24 cellular contexts compared by ENCODE assay signal in genomic region chr1:169577981-169578738, GRCh38. TPM values are rescaled to one million over a fixed set of nuclear protein-coding genes. Genes with fewer than 3 reads are reported as not detected.
DNase-seq lines count a peak whose midpoint lies in the region; ATAC-seq, FAIRE-seq and TF ChIP-seq lines count a peak whose summit lies in the region.
"Had no signal": no experiment of that assay in that cellular context is flagged by ENCODE, and none has a peak within 500 bp of the region (broad histone marks: within the 10 kb centered on the region; RNA-seq: fewer than 3 reads in every experiment).

No MANE protein-coding gene starts in this region.

- H3K27me3 Mint-ChIP-seq in T-cell, result peaks cover 0 to 1% of the 10 kb centered on the region in 2 donors

- FAIRE-seq in HepG2 (lab: Jason Lieb, UNC) (no peak), K562 (lab: Jason Lieb, UNC) (no peak), small intestine (lab: Jason Lieb, UNC) (no peak)
- FAIRE-seq: GM12878, GM19239 had no signal

- no peaks in the 10 kb centered on the region for H3K9me3 Mint-ChIP-seq in T-cell
- H3K9me3 Mint-ChIP-seq: CD8-positive, alpha-beta T cell; GM23338; H9 had no signal

- H3K9me3 ChIP-seq in HepG2 (ENCODE audit: low read length), result no peaks in the 10 kb centered on the region
- no peaks in the 10 kb centered on the region for H3K9me3 ChIP-seq in right lobe of liver
- no peaks in the 10 kb centered on the region for H3K9me3 ChIP-seq in K562 (replicated peaks; ENCODE audit: control insufficient read depth, insufficient read depth, low read depth, low read length)
- no peaks in the 10 kb centered on the region for H3K9me3 ChIP-seq in small intestine (ENCODE audit: control insufficient read depth, low read depth)
- H3K9me3 ChIP-seq: BLaER1, Caco-2 had no signal

- H3K27ac Mint-ChIP-seq in T-cell, result no peak overlapping the region
- H3K27ac Mint-ChIP-seq: B cell; CD4-positive, CD25-positive, alpha-beta regulatory T cell; CD8-positive, alpha-beta T cell; GM23338; H9 had no signal

- ATAC-seq in HepG2, result no peak
- no peak for ATAC-seq in right lobe of liver
- ATAC-seq in K562, result no peak
- no peak for ATAC-seq in left lobe of liver
- ATAC-seq in T-cell (replicated peaks in 1 of 4), result no peak
- ATAC-seq: CD8-positive, alpha-beta T cell; GM12878; GM23338; HCT116 had no signal

- H3K9ac ChIP-seq in HepG2 (ENCODE audit: insufficient read depth, low read depth, low read length) (no peak overlapping the region), K562 (ENCODE audit: insufficient read depth in 1 of 2, low read depth in 2 of 2, low read length in 2 of 2) (no peak overlapping the region)
- H3K9ac ChIP-seq: BLaER1 had no signal

- no peak overlapping the region for H3K4me3 Mint-ChIP-seq in T-cell
- H3K4me3 Mint-ChIP-seq: B cell; CD8-positive, alpha-beta T cell; GM23338; H9 had no signal

- DNase-seq in HepG2 (ENCODE audit: low spot score) (no peak), right lobe of liver (no peak), K562 (ENCODE audit: extremely low read depth in 1 of 4, low spot score in 3 of 4) (no peak), small intestine (peak; percentile 51), left lobe of liver (ENCODE audit: low spot score) (no peak), T-cell (no peak)
- DNase-seq: Caco-2; CD4-positive, CD25-positive, alpha-beta regulatory T cell; CD8-positive, alpha-beta T cell; DMS 273 treated with DMSO at 0.1 percent for 48 hours; DMS79; EL; GDM1; H9 had no signal

- POLR2A ChIA-PET in HepG2 (lab: Yijun Ruan, JAX), result interaction anchor here (1.8 to 4.4 kb wide), 2 partner anchors 8 to 9 kb away, joined by 5 to 60 read pairs; partner anchors contain the start of gene F5
- POLR2A ChIA-PET in K562 (lab: Yijun Ruan, JAX), result interaction anchor here (1.3 kb wide), 1 partner anchor 17 kb away, joined by 3 read pairs; no protein-coding TSS in a partner anchor
- POLR2A ChIA-PET in T-cell (lab: Charles Lee), result interaction anchor here in 1 of 2 donors (1.0 kb wide), 1 partner anchor 9 kb away, joined by 3 read pairs; no protein-coding TSS in a partner anchor

- no peak overlapping the region for H3K4me3 ChIP-seq in HepG2 (replicated peaks in 1 of 3; ENCODE audit: insufficient read depth in 1 of 3, low read depth in 2 of 3, low read length in 3 of 3)
- no peak overlapping the region for H3K4me3 ChIP-seq in right lobe of liver
- H3K4me3 ChIP-seq in K562, result no peak overlapping the region
- no peak overlapping the region for H3K4me3 ChIP-seq in small intestine (ENCODE audit: low read depth in 1 of 2, low read length in 2 of 2)
- H3K4me3 ChIP-seq: BLaER1, GM12878, GM23338 had no signal

- CTCF ChIA-PET in HepG2 (lab: Yijun Ruan, JAX; ENCODE audit: low intra/inter-chr PET ratio, low total read pairs) (no interaction called here), K562 (lab: Yijun Ruan, JAX; ENCODE audit: low intra/inter-chr PET ratio) (no interaction called here), T-cell (lab: Charles Lee) (interaction anchor here (0.5 to 1.6 kb wide), 3 partner anchors 8 to 23 kb away, joined by 3 to 4 read pairs (median 3); partner anchors contain the start of gene F5 (in 1 of the 2))

- in situ Hi-C loops in HepG2 (cut with HindIII; ENCODE audit: extremely low pct_ligation_motif_present, low pct_unique_long_range_greater_than_20kb) (no loop called here), K562 (cut with MboI) (no loop called here)

- H3K9me1 ChIP-seq in K562 (ENCODE audit: control insufficient read depth, insufficient read depth, low read length), result no peaks in the 10 kb centered on the region

- TF ChIP-seq POLR2A in HepG2 (IDR thresholded peaks at IDR 0.05; ENCODE audit: insufficient read depth in 1 of 2, low read depth in 2 of 2, low read length in 2 of 2) (no peak), right lobe of liver (IDR thresholded peaks at IDR 0.05) (no peak), K562 (conservative IDR thresholded peaks at IDR 0.05) (no peak)

- peaks cover 98% of the 10 kb centered on the region for H3K4me1 ChIP-seq in HepG2 (ENCODE audit: insufficient read depth, low read length)
- peaks cover 0 to 80% (median 16%) of the 10 kb centered on the region in 4 donors for H3K4me1 ChIP-seq in right lobe of liver
- no peaks in the 10 kb centered on the region for H3K4me1 ChIP-seq in K562 (replicated peaks in 1 of 2; ENCODE audit: control insufficient read depth in 2 of 2, insufficient read depth in 2 of 2, low read length in 2 of 2)
- H3K4me1 ChIP-seq in small intestine (ENCODE audit: control insufficient read depth in 2 of 2, insufficient read depth in 1 of 2, low read depth in 1 of 2, low read length in 1 of 2), result peaks cover 0 to 1% of the 10 kb centered on the region in 2 donors
- H3K4me1 ChIP-seq: BLaER1 had no signal

- TF ChIP-seq EP300 in HepG2 (IDR thresholded peaks at IDR 0.05; ENCODE audit: low read depth in 2 of 2, low read length in 2 of 2) (no peak), HepG2 (CRISPR knock-in tag; IDR thresholded peaks at IDR 0.05; ENCODE audit: borderline replicate concordance) (no peak), K562 (IDR thresholded peaks at IDR 0.05; ENCODE audit: low read length) (no peak)

- no peaks in the 10 kb centered on the region for H3K27me3 ChIP-seq in HepG2 (ENCODE audit: control insufficient read depth in 1 of 2, insufficient read depth in 2 of 2, low read length in 2 of 2)
- no peaks in the 10 kb centered on the region for H3K27me3 ChIP-seq in right lobe of liver
- peaks cover 2 to 4% of the 10 kb centered on the region in 2 experiments; a peak in 3 of 5 replicates for H3K27me3 ChIP-seq in K562 (ENCODE audit: control insufficient read depth in 2 of 2, insufficient read depth in 2 of 2, low read length in 2 of 2)
- H3K27me3 ChIP-seq in small intestine (ENCODE audit: control insufficient read depth in 2 of 2, insufficient read depth in 2 of 2, low read length in 2 of 2), result peaks cover 0 to 2% of the 10 kb centered on the region in 2 donors
- H3K27me3 ChIP-seq: BLaER1 had no signal

- H3K79me2 ChIP-seq in HepG2 (ENCODE audit: insufficient read depth, low read length), result peaks cover 92% of the 10 kb centered on the region
- no peaks in the 10 kb centered on the region for H3K79me2 ChIP-seq in K562 (ENCODE audit: control insufficient read depth, insufficient read depth, low read length)

- H2AFZ ChIP-seq in HepG2 (ENCODE audit: low read length), result no peak overlapping the region
- no peak overlapping the region for H2AFZ ChIP-seq in K562 (ENCODE audit: low read depth, low read length)
- H2AFZ ChIP-seq: GM23338 had no signal

- intact Hi-C loops in HepG2 (cut with micrococcal nuclease; ENCODE audit: unreplicated experiment) (no loop called here), right lobe of liver (cut with DNase I) (no loop called here), K562 (cut with micrococcal nuclease) (no loop called here)

- H4K20me1 ChIP-seq in HepG2 (ENCODE audit: insufficient read depth, low read length), result no peaks in the 10 kb centered on the region
- no peaks in the 10 kb centered on the region for H4K20me1 ChIP-seq in K562 (replicated peaks; ENCODE audit: control insufficient read depth, insufficient read depth, low read length)
- H4K20me1 ChIP-seq: BLaER1 had no signal

- H3K36me3 Mint-ChIP-seq in T-cell, result peaks cover 12% of the 10 kb centered on the region
- H3K36me3 Mint-ChIP-seq: CD8-positive, alpha-beta T cell had no signal

- H3K27ac ChIP-seq in HepG2 (ENCODE audit: extremely low read length, insufficient read depth, low read length) (peak overlapping the region; percentile 58), right lobe of liver (peak overlapping the region in 1 of 3 donors; percentile 45), K562 (ENCODE audit: extremely low read depth, low read depth, low read length) (no peak overlapping the region), small intestine (ENCODE audit: low read depth in 1 of 2, low read length in 1 of 2) (no peak overlapping the region)
- H3K27ac ChIP-seq: BLaER1, C4-2B had no signal

- H3K4me2 ChIP-seq in HepG2 (ENCODE audit: low read depth, low read length), result peak overlapping the region; percentile 29; the same call in 1 of the 2 replicates
- H3K4me2 ChIP-seq in K562 (ENCODE audit: insufficient read depth, low read length), result no peak overlapping the region
- H3K4me2 ChIP-seq: BLaER1, GM23338 had no signal

- no TSS peak for BruUV-seq in HepG2 (replicated peaks; lab: Mats Ljungman, UMichigan)
- no TSS peak for BruUV-seq in K562 (replicated peaks; lab: Mats Ljungman, UMichigan)

- peaks cover 12 to 46% of the 10 kb centered on the region in 2 experiments for H3K36me3 ChIP-seq in HepG2 (replicated peaks in 1 of 2; ENCODE audit: control insufficient read depth in 1 of 2, insufficient read depth in 2 of 2, low read length in 2 of 2)
- H3K36me3 ChIP-seq in right lobe of liver, result peaks cover 0 to 6% (median 2%) of the 10 kb centered on the region in 4 donors
- H3K36me3 ChIP-seq in K562 (ENCODE audit: control insufficient read depth, insufficient read depth, low read length), result no peaks in the 10 kb centered on the region
- H3K36me3 ChIP-seq in small intestine (ENCODE audit: control insufficient read depth in 2 of 2, insufficient read depth in 2 of 2, low read length in 2 of 2), result no peaks in the 10 kb centered on the region
- H3K36me3 ChIP-seq: BLaER1 had no signal

- TF ChIP-seq CTCF in HepG2 (CRISPR knock-in tag; IDR thresholded peaks at IDR 0.05) (no peak), right lobe of liver (IDR thresholded peaks at IDR 0.05) (no peak), K562 (IDR thresholded peaks at IDR 0.05 in 2 of 3, conservative IDR thresholded peaks at IDR 0.05 in 1 of 3; ENCODE audit: insufficient read depth in 2 of 3, low read depth in 1 of 3, low read length in 3 of 3) (no peak)

- peaks cover 0 to 3% (median 2%) of the 10 kb centered on the region in 3 donors for H3K4me1 Mint-ChIP-seq in T-cell
- H3K4me1 Mint-ChIP-seq: B cell, GM23338, H9 had no signal

- WGBS in HepG2 (ENCODE audit: low lambda C conversion rate), result 80% methylated on average over 5 of the region's 5 CpGs
- 50% methylated on average over 5 of the region's 5 CpGs for WGBS in right lobe of liver (ENCODE audit: insufficient coverage, low coverage, low lambda C conversion rate, missing lambda C conversion rate)
- WGBS in K562 (ENCODE audit: insufficient coverage, low coverage, missing lambda C conversion rate), result 0% methylated on average over 5 of the region's 5 CpGs
- 26 to 64% (median 35%) methylated on average over 5 of the region's 5 CpGs for WGBS in small intestine, 3 donors

- no peak for TF ChIP-seq RAD21 in HepG2 (CRISPR knock-in tag; IDR thresholded peaks at IDR 0.05)
- no peak for TF ChIP-seq RAD21 in K562 (CRISPR knock-in tag; conservative IDR thresholded peaks at IDR 0.05 in 1 of 2, IDR thresholded peaks at IDR 0.05 in 1 of 2)

RNA-seq across cellular contexts. Expression of gene F5, which starts 8.1 kb away (rescaled TPM):
- 38.3 and 38.5 TPM in 2 replicates for total RNA-seq in HepG2 (2016; rRNA removed; fragmentation: Illumina TruSeq; extraction: Trizol)
- total RNA-seq in HepG2 (2016; cell fraction: cytosol; rRNA removed; fragmentation: Illumina TruSeq; extraction: Trizol; ENCODE audit: low read depth), result 6.6 and 9.4 TPM in 2 replicates
- 33.8 and 35.2 TPM in 2 replicates for total RNA-seq in HepG2 (2016; cell fraction: insoluble cytoplasmic fraction; rRNA removed; fragmentation: Illumina TruSeq; extraction: Trizol)
- 11.9 and 15.3 TPM in 2 replicates for total RNA-seq in HepG2 (2016; cell fraction: membrane; rRNA removed; fragmentation: Illumina TruSeq; extraction: Trizol)
- total RNA-seq in HepG2 (2016; cell fraction: nucleus; rRNA removed; fragmentation: Illumina TruSeq; extraction: Trizol), result 102 and 119 TPM in 2 replicates
- 64.0 and 65.5 TPM in 2 replicates for polyA plus RNA-seq in HepG2 (2011; rRNA removed)
- polyA plus RNA-seq in HepG2 (2011; cell fraction: cytosol; rRNA removed), result 20.1 and 37.4 TPM in 2 replicates
- polyA plus RNA-seq in HepG2 (2011; cell fraction: nucleus; rRNA removed), result 61.3 and 88.6 TPM in 2 replicates
- 145 and 175 TPM in 2 replicates for polyA plus RNA-seq in HepG2 (2012)
- polyA plus RNA-seq in HepG2 (2016; cell fraction: cytosol; fragmentation: Illumina TruSeq; extraction: Trizol; ENCODE audit: low read depth), result 5.8 and 7.1 TPM in 2 replicates
- polyA plus RNA-seq in HepG2 (2016; cell fraction: insoluble cytoplasmic fraction; fragmentation: Illumina TruSeq; extraction: Trizol; ENCODE audit: low read depth), result 50.8 and 58.7 TPM in 2 replicates
- 13.1 and 13.9 TPM in 2 replicates for polyA plus RNA-seq in HepG2 (2016; cell fraction: membrane; fragmentation: Illumina TruSeq; extraction: Trizol; ENCODE audit: low read depth)
- polyA plus RNA-seq in HepG2 (2016; cell fraction: nucleus; fragmentation: Illumina TruSeq; extraction: Trizol; ENCODE audit: insufficient read depth, low read depth), result 177 and 188 TPM in 2 replicates
- 0.02 and 35.4 TPM in 2 replicates for polyA minus RNA-seq in HepG2 (2011; rRNA and poly(A)+ RNA removed; ENCODE audit: low replicate concordance)
- 46.0 and 76.1 TPM in 2 replicates for polyA minus RNA-seq in HepG2 (2011; cell fraction: cytosol; rRNA and poly(A)+ RNA removed)
- 133 and 175 TPM in 2 replicates for polyA minus RNA-seq in HepG2 (2011; cell fraction: nucleus; rRNA and poly(A)+ RNA removed)
- total RNA-seq in right lobe of liver, result 100 to 1,000 TPM; 110 to 279 (median 175) TPM
- total RNA-seq in K562 (2011; cell fraction: chromatin; rRNA removed; ENCODE audit: low replicate concordance), result not detected in 2 replicates
- total RNA-seq in K562 (2011; cell fraction: nucleolus; rRNA removed), result not detected in 2 replicates
- total RNA-seq in K562 (2011; cell fraction: nucleoplasm; rRNA removed), result not detected in 2 replicates
- total RNA-seq in K562 (2014; rRNA removed), result not detected in 2 replicates
- not detected in 2 replicates for total RNA-seq in K562 (2014; rRNA removed; fragmentation: Illumina TruSeq; extraction: Trizol)
- not detected in 2 replicates for total RNA-seq in K562 (2015; rRNA removed; fragmentation: Illumina TruSeq; extraction: Trizol)
- total RNA-seq in K562 (2021), result 0.07 and 0.13 TPM in 2 replicates
- not detected in 2 replicates for polyA plus RNA-seq in K562 (2011; rRNA removed)
- polyA plus RNA-seq in K562 (2011; cell fraction: cytosol; rRNA removed), result not detected in 2 replicates
- not detected in 2 replicates for polyA plus RNA-seq in K562 (2011; cell fraction: nucleus; rRNA removed)
- not detected in 2 replicates for polyA plus RNA-seq in K562 (2012)
- not detected in 2 replicates for polyA plus RNA-seq in K562 (2014; fragmentation: Illumina TruSeq; extraction: Trizol)
- polyA plus RNA-seq in K562 (2014; fragmentation: Nextera tagmentation; extraction: Ambion mirVana), result not detected
- 0.03 TPM in 1 of 2 replicates, not detected in the other for polyA plus RNA-seq in K562 (2014; rRNA removed)
- polyA minus RNA-seq in K562 (2011; rRNA and poly(A)+ RNA removed), result not detected in 2 replicates
- 0.27 TPM in 1 of 2 replicates, not detected in the other for polyA minus RNA-seq in K562 (2011; cell fraction: cytosol; rRNA and poly(A)+ RNA removed)
- not detected in 2 replicates for polyA minus RNA-seq in K562 (2011; cell fraction: nucleus; rRNA and poly(A)+ RNA removed)
- polyA plus RNA-seq in small intestine, result under 1 TPM in 2 of 3 donors, not detected in 1; under 0.01 to 0.36 TPM
- 174 TPM for total RNA-seq in left lobe of liver
- total RNA-seq in T-cell, result 1 to 10 TPM; 4.2 to 9.7 (median 8.5) TPM
- total RNA-seq: A172, GM23338, H4 had no signal
- polyA plus RNA-seq: AG04450 had no signal

RNA-seq across cellular contexts. Expression of gene SELP, which starts 51.8 kb away (rescaled TPM):
- total RNA-seq in HepG2 (2016; rRNA removed; fragmentation: Illumina TruSeq; extraction: Trizol) (not detected in 2 replicates), right lobe of liver (1 to 10 TPM in 5 of 6 experiments, under 1 TPM in 1; 0.70 to 2.9 (median 2.5) TPM), K562 (2014; rRNA removed) (not detected in 2 replicates), K562 (2014; rRNA removed; fragmentation: Illumina TruSeq; extraction: Trizol) (not detected in 2 replicates), K562 (2015; rRNA removed; fragmentation: Illumina TruSeq; extraction: Trizol) (not detected in 2 replicates), K562 (2021) (not detected in 2 replicates), left lobe of liver (0.78 TPM), T-cell (1 to 10 TPM; 1.3 to 3.4 (median 1.9) TPM)
- total RNA-seq in HepG2 (2016; cell fraction: cytosol; rRNA removed; fragmentation: Illumina TruSeq; extraction: Trizol; ENCODE audit: low read depth), result not detected in 2 replicates
- total RNA-seq in HepG2 (2016; cell fraction: insoluble cytoplasmic fraction; rRNA removed; fragmentation: Illumina TruSeq; extraction: Trizol), result not detected in 2 replicates
- not detected in 2 replicates for total RNA-seq in HepG2 (2016; cell fraction: membrane; rRNA removed; fragmentation: Illumina TruSeq; extraction: Trizol)
- total RNA-seq in HepG2 (2016; cell fraction: nucleus; rRNA removed; fragmentation: Illumina TruSeq; extraction: Trizol), result not detected in 2 replicates
- polyA plus RNA-seq in HepG2 (2011; rRNA removed) (0.11 TPM in 1 of 2 replicates, not detected in the other), K562 (2011; rRNA removed) (not detected in 2 replicates), K562 (2014; fragmentation: Illumina TruSeq; extraction: Trizol) (not detected in 2 replicates), K562 (2014; fragmentation: Nextera tagmentation; extraction: Ambion mirVana) (not detected), K562 (2014; rRNA removed) (not detected in 2 replicates), small intestine (1 to 10 TPM in 1 of 3 donors, under 1 TPM in 1, not detected in 1; 0.27 to 9.1 TPM)
- polyA plus RNA-seq in HepG2 (2011; cell fraction: cytosol; rRNA removed), result not detected in 2 replicates
- polyA plus RNA-seq in HepG2 (2011; cell fraction: nucleus; rRNA removed), result not detected in 2 replicates
- polyA plus RNA-seq in HepG2 (2012), result not detected in 2 replicates
- not detected in 2 replicates for polyA plus RNA-seq in HepG2 (2016; cell fraction: cytosol; fragmentation: Illumina TruSeq; extraction: Trizol; ENCODE audit: low read depth)
- polyA plus RNA-seq in HepG2 (2016; cell fraction: insoluble cytoplasmic fraction; fragmentation: Illumina TruSeq; extraction: Trizol; ENCODE audit: low read depth), result not detected in 2 replicates
- polyA plus RNA-seq in HepG2 (2016; cell fraction: membrane; fragmentation: Illumina TruSeq; extraction: Trizol; ENCODE audit: low read depth), result not detected in 2 replicates
- polyA plus RNA-seq in HepG2 (2016; cell fraction: nucleus; fragmentation: Illumina TruSeq; extraction: Trizol; ENCODE audit: insufficient read depth, low read depth), result not detected in 2 replicates
- not detected in 2 replicates for polyA minus RNA-seq in HepG2 (2011; rRNA and poly(A)+ RNA removed; ENCODE audit: low replicate concordance)
- polyA minus RNA-seq in HepG2 (2011; cell fraction: cytosol; rRNA and poly(A)+ RNA removed), result not detected in 2 replicates
- not detected in 2 replicates for polyA minus RNA-seq in HepG2 (2011; cell fraction: nucleus; rRNA and poly(A)+ RNA removed)
- not detected in 2 replicates for total RNA-seq in K562 (2011; cell fraction: chromatin; rRNA removed; ENCODE audit: low replicate concordance)
- total RNA-seq in K562 (2011; cell fraction: nucleolus; rRNA removed), result not detected in 2 replicates
- total RNA-seq in K562 (2011; cell fraction: nucleoplasm; rRNA removed), result not detected in 2 replicates
- polyA plus RNA-seq in K562 (2011; cell fraction: cytosol; rRNA removed), result not detected in 2 replicates
- polyA plus RNA-seq in K562 (2011; cell fraction: nucleus; rRNA removed), result not detected in 2 replicates
- not detected in 2 replicates for polyA plus RNA-seq in K562 (2012)
- not detected in 2 replicates for polyA minus RNA-seq in K562 (2011; rRNA and poly(A)+ RNA removed)
- polyA minus RNA-seq in K562 (2011; cell fraction: cytosol; rRNA and poly(A)+ RNA removed), result not detected in 2 replicates
- polyA minus RNA-seq in K562 (2011; cell fraction: nucleus; rRNA and poly(A)+ RNA removed), result not detected in 2 replicates
- total RNA-seq: A172, Caco-2, GM23338, H9 had no signal
- polyA plus RNA-seq: AG04450, GM23338 had no signal

Comparison
In these comparisons a context has a peak if more than half of its experiments do, and no peak if none do; other contexts are left out.
1. RNA of gene F5, which starts 8.1 kb away (total RNA-seq): 110 to 279 TPM in right lobe of liver, 174 TPM in left lobe of liver (single experiment), 6.6 to 119 TPM in HepG2 and 4.2 to 9.7 TPM in T-cell; 0.07 to 0.13 TPM in K562; every median in the first group is over 4 times any median in the second.
2. CTCF ChIA-PET loops: an anchor here in T-cell (0.5 to 1.6 kb wide); none called in HepG2 and K562.
3. Of the 241 proteins assayed by ChIP-seq in both HepG2 and K562: peak only in HepG2: MAFF, MAFK and RBFOX2; only in K562: none; in both: none; in neither: 238.